2 cellular contexts compared by ENCODE assay signal in the genomic region with DNA sequence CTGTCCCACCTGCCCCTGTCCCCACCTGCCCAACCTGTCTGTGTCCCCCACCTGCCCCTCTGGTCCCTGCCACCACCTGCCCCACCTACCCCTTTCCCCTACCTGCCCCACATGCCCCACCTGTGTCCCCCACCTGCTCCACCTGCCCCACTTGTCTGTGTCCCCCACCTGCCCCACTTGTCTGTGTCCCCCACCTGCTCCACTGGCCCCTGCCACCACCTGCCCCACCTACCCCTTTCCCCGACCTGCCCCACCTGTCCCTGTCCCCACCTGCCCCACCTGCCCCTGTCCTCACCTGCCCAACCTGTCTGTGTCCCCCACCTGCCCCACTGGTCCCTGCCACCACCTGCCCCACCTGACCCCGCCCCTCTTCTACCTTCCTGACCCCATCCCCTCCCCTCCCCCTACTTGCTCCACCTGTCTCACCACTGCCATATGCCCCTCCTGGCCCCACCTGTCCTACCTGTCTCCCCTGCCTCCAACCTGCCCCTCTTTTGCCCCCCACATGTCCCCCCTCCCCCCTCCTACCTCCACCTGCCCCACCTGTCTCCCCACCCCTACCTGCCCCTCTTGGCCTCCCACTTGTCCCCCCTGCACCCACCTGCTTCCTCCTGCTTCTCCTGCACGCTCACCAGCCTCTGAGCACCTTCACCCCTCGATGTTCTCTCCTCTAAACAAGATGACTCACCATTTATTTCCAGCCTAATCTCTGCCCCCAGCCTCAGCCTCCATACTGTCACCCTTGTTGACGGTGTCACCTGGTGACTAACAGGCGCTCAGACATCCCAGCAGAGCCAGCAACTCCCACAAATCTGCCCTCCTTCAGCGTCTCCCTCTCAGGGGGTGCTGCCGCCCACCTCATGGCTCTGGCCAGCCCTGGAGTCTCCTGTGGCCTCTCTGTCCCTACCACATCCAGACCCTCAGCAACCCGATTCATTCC.
A peak's percentile ranks its signal among the peaks of the same experiment; 100 is the strongest.
TF ChIP-seq lines count a peak whose summit lies in the region.

No MANE protein-coding gene starts in this region.

TF ChIP-seq in A549, 52 proteins besides CTCF, POLR2A, EP300 and RAD21:
- TF ChIP-seq, protein P1, sequence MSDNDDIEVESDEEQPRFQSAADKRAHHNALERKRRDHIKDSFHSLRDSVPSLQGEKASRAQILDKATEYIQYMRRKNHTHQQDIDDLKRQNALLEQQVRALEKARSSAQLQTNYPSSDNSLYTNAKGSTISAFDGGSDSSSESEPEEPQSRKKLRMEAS (IDR thresholded peaks at IDR 0.05) = no peak
- no peak for TF ChIP-seq FOSL2 (IDR thresholded peaks at IDR 0.05)
- TF ChIP-seq FOSL2 (CRISPR knock-in tag; IDR thresholded peaks at IDR 0.05) = peak; percentile 27; the same call in 1 of the 2 replicates

TF ChIP-seq in HepG2, 621 proteins besides CTCF, POLR2A, EP300 and RAD21:
- TF ChIP-seq CREB1 (IDR thresholded peaks at IDR 0.05) (peak; percentile 32; the same call in 1 of the 2 replicates), CREB1 (CRISPR knock-in tag; IDR thresholded peaks at IDR 0.05) (no peak), NCOR1 (IDR thresholded peaks at IDR 0.05; ENCODE audit: borderline replicate concordance, low read length) (no peak), MAFK (conservative IDR thresholded peaks at IDR 0.05 in 1 of 2, IDR thresholded peaks at IDR 0.05 in 1 of 2; ENCODE audit: low read length in 2 of 2) (peak; percentile 10 to 60; a peak in 2 of 4 replicates)
